10 cellular contexts compared by ENCODE assay signal in the genomic region with DNA sequence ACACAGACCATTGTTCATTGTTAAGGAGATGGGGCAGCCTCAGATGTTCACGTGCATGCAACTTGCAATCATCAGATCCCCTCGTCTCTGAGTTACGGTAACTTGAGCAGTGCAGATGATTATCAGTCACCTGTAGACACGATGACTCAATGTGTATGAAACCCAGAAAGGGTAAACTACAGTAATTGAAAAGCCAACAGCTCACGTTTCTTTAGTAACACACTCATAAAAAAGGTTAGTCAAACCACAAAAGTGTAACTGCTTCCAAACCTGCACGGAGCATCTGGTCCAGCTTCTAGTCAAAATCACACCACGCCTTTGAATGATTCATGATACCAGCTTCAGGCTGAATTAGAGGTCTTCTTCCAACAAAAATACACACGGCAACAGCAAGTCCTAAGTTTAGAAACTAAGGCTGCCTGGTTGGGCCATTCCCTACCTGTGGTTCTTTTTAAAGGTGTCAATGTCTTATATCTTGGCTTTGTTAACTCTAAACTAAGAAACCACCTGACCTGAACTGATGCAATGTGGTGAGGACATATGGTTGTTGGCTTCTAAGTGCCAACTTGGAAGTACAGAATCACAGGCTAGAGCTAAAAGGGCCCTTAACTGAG. TPM values are rescaled to one million over a fixed set of nuclear protein-coding genes. Genes with fewer than 3 reads are reported as not detected.
DNase-seq lines count a peak whose midpoint lies in the region; ATAC-seq, FAIRE-seq and TF ChIP-seq lines count a peak whose summit lies in the region.
"Had no signal": no experiment of that assay in that cellular context is flagged by ENCODE, and none has a peak within 500 bp of the region (broad histone marks: within the 10 kb centered on the region; RNA-seq: fewer than 3 reads in every experiment).

No MANE protein-coding gene starts in this region.

- H3K4me3 ChIP-seq in right atrium auricular region, result no peak overlapping the region
- H3K4me3 ChIP-seq: lower lobe of right lung, SJSA1 had no signal

- peak overlapping the region; percentile 55 for H3K4me3 Mint-ChIP-seq in activated T-cell treated with anti-CD3 and anti-CD28 coated beads, Interleukin-2, amount 50 U/mL, for 24 hours

- no peak for TF ChIP-seq POLR2A in H54 (IDR thresholded peaks at IDR 0.05; ENCODE audit: low read depth, low read length)

- DNase-seq in NCI-H2107 treated with DMSO at 0.1 percent for 48 hours (lab: John Stamatoyannopoulos, UW; ENCODE audit: unreplicated experiment) (peak; percentile 97), renal cortical epithelial cell (ENCODE audit: low read depth) (peak; percentile 81), right atrium auricular region (ENCODE audit: low spot score) (no peak), NCI-H524 (lab: John Stamatoyannopoulos, UW) (no peak), H54 (ENCODE audit: insufficient read length, low spot score) (no peak)
- no peak for DNase-seq in activated T-cell treated with anti-CD3 and anti-CD28 coated beads, Interleukin-2, amount 50 U/mL, for 24 hours
- DNase-seq: lower lobe of right lung had no signal

- peaks cover 99% of the 10 kb centered on the region for H3K4me1 Mint-ChIP-seq in activated T-cell treated with anti-CD3 and anti-CD28 coated beads, Interleukin-2, amount 50 U/mL, for 24 hours (ENCODE audit: low read depth)

- FAIRE-seq in H54 (lab: Jason Lieb, UNC), result no peak

- TF ChIP-seq CTCF in right atrium auricular region (IDR thresholded peaks at IDR 0.05), result no peak

- peaks cover 0 to 2% of the 10 kb centered on the region in 2 donors for H3K27me3 ChIP-seq in right atrium auricular region

- no peaks in the 10 kb centered on the region for H3K36me3 ChIP-seq in right atrium auricular region
- H3K36me3 ChIP-seq: SJSA1 had no signal

- peaks cover 4% of the 10 kb centered on the region for H3K9me3 Mint-ChIP-seq in activated T-cell treated with anti-CD3 and anti-CD28 coated beads, Interleukin-2, amount 50 U/mL, for 24 hours

- no peaks in the 10 kb centered on the region for H3K27me3 Mint-ChIP-seq in activated T-cell treated with anti-CD3 and anti-CD28 coated beads, Interleukin-2, amount 50 U/mL, for 24 hours

- no peaks in the 10 kb centered on the region for H3K9me3 ChIP-seq in right atrium auricular region
- H3K9me3 ChIP-seq: lower lobe of right lung, SJSA1 had no signal

- H3K36me3 Mint-ChIP-seq in activated T-cell treated with anti-CD3 and anti-CD28 coated beads, Interleukin-2, amount 50 U/mL, for 24 hours (ENCODE audit: low read depth), result peaks cover 94% of the 10 kb centered on the region

- peak overlapping the region; percentile 95 for H3K27ac Mint-ChIP-seq in activated T-cell treated with anti-CD3 and anti-CD28 coated beads, Interleukin-2, amount 50 U/mL, for 24 hours

- H3K4me1 ChIP-seq in right atrium auricular region, result no peaks in the 10 kb centered on the region
- H3K4me1 ChIP-seq: lower lobe of right lung had no signal

- no peak overlapping the region for H3K27ac ChIP-seq in right atrium auricular region
- H3K27ac ChIP-seq: lower lobe of right lung, SJSA1 had no signal

- ATAC-seq in GM18502 (IDR thresholded peaks at IDR 0.05; ENCODE audit: poor library complexity, unreplicated experiment) (peak; percentile 67), HG02798 (IDR thresholded peaks at IDR 0.05; ENCODE audit: poor library complexity, unreplicated experiment) (peak; percentile 56)

RNA-seq across cellular contexts. Expression of gene GRB7, which starts 32.3 kb away (rescaled TPM):
- total RNA-seq in renal cortical epithelial cell (10.8 and 25.7 TPM in 2 replicates), right atrium auricular region (1 to 10 TPM; 3.4 to 5.8 TPM)
- total RNA-seq: SJSA1 had no signal

RNA-seq across cellular contexts. Expression of gene MIEN1, which starts 39.7 kb away (rescaled TPM):
- total RNA-seq in renal cortical epithelial cell (12.7 and 17.7 TPM in 2 replicates), right atrium auricular region (10 to 100 TPM; 77.5 to 77.8 TPM)

Comparison
In these comparisons a context has a peak if more than half of its experiments do, and no peak if none do; other contexts are left out.
1. DNase-seq: peak in NCI-H2107 treated with DMSO at 0.1 percent for 48 hours (single experiment) and renal cortical epithelial cell (single experiment); none in activated T-cell treated with anti-CD3 and anti-CD28 coated beads, Interleukin-2, amount 50 U/mL, for 24 hours (single experiment), right atrium auricular region (single experiment), NCI-H524 (0 of 2) and H54 (single experiment).